19 cellular contexts compared by ENCODE assay signal in genomic region chr17:77313831-77314230, GRCh38.
DNase-seq lines count a peak whose midpoint lies in the region; ATAC-seq and TF ChIP-seq lines count a peak whose summit lies in the region.
"Had no signal": no experiment of that assay in that cellular context is flagged by ENCODE, and none has a peak within 500 bp of the region (broad histone marks: within the 10 kb centered on the region; RNA-seq: fewer than 3 reads in every experiment).

No MANE protein-coding gene starts in this region.

- TF ChIP-seq POLR2A in spleen (IDR thresholded peaks at IDR 0.05): no peak

- intact Hi-C loops in ascending aorta (cut with DNase I) (no loop called here), lower lobe of right lung (cut with DNase I) (no loop called here), spleen (cut with DNase I; ENCODE audit: low total_unique reads) (no loop called here)

- H3K9me3 ChIP-seq in ascending aorta (no peaks in the 10 kb centered on the region), lower lobe of right lung (no peaks in the 10 kb centered on the region), spleen (no peaks in the 10 kb centered on the region)
- H3K9me3 ChIP-seq: adrenal gland had no signal

- H3K4me1 ChIP-seq in ascending aorta: peaks cover 9 to 36% of the 10 kb centered on the region in 2 donors
- peaks cover 30% of the 10 kb centered on the region for H3K4me1 ChIP-seq in lower lobe of right lung
- peaks cover 12 to 83% (median 62%) of the 10 kb centered on the region in 6 donors for H3K4me1 ChIP-seq in spleen

- in situ Hi-C loops in ACHN (cut with HindIII; ENCODE audit: low pct_ligation_motif_present, low pct_unique_long_range_greater_than_20kb, low sequenced_read_pairs): no loop called here

- no peak for TF ChIP-seq CTCF in C4-2B (conservative IDR thresholded peaks at IDR 0.05)
- no peak for TF ChIP-seq CTCF in ascending aorta (IDR thresholded peaks at IDR 0.05)
- TF ChIP-seq CTCF in lower lobe of right lung (IDR thresholded peaks at IDR 0.05): no peak
- TF ChIP-seq CTCF in spleen (IDR thresholded peaks at IDR 0.05 in 8 of 11, conservative IDR thresholded peaks at IDR 0.05 in 3 of 11): no peak

- H3K27me3 ChIP-seq in ascending aorta (no peaks in the 10 kb centered on the region), lower lobe of right lung (ENCODE audit: low read depth) (no peaks in the 10 kb centered on the region), spleen (replicated peaks in 1 of 7) (no peaks in the 10 kb centered on the region)
- H3K27me3 ChIP-seq: adrenal gland, cardiac muscle cell had no signal

- peak overlapping the region; percentile 73 for H3K27ac ChIP-seq in C4-2B
- peak overlapping the region; percentile 10 to 33 for H3K27ac ChIP-seq in ascending aorta
- no peak overlapping the region for H3K27ac ChIP-seq in lower lobe of right lung
- H3K27ac ChIP-seq in spleen: no peak overlapping the region

- 90 to 95% (median 92%) methylated on average over 7 of the region's 7 CpGs for WGBS in spleen, 5 donors

- no peak for ATAC-seq in lower lobe of right lung
- ATAC-seq: CD8-positive, alpha-beta T cell had no signal

- no peaks in the 10 kb centered on the region for H3K36me3 ChIP-seq in ascending aorta
- H3K36me3 ChIP-seq in lower lobe of right lung: no peaks in the 10 kb centered on the region
- H3K36me3 ChIP-seq in spleen: no peaks in the 10 kb centered on the region
- H3K36me3 ChIP-seq: adrenal gland, cardiac muscle cell had no signal

- H3K4me3 ChIP-seq in ascending aorta (no peak overlapping the region), lower lobe of right lung (no peak overlapping the region), spleen (no peak overlapping the region)
- H3K4me3 ChIP-seq: adrenal gland, cardiac muscle cell had no signal

- DNase-seq in ascending aorta (ENCODE audit: low spot score in 2 of 2) (peak in 1 of 2 donors; percentile 41), lower lobe of right lung (peak; percentile 16), spleen (peak; percentile 35), D341Med (ENCODE audit: low spot score) (no peak), putamen (ENCODE audit: low spot score) (no peak), ACHN (no peak)
- no peak for DNase-seq in activated CD4-positive, alpha-beta T cell treated with anti-CD3 and anti-CD28 coated beads, Interleukin-2, amount 50 U/mL, for 1 hour
- DNase-seq: activated B cell treated with CpG ODN at 0.5 μM for 24 hours; activated CD4-positive, alpha-beta memory T cell treated with anti-CD3 and anti-CD28 coated beads, Interleukin-2, amount 10 ng/mL, durations not matched to agents 7 days and 5 days; activated gamma-delta T cell; CD8-positive, alpha-beta T cell; dermis blood vessel endothelial cell; DMS53; GDM1; H9; NCI-H1417 treated with DMSO at 0.1 percent for 48 hours had no signal

Comparison
In these comparisons a context has a peak if more than half of its experiments do, and no peak if none do; other contexts are left out.
1. H3K27ac ChIP-seq: peak in C4-2B (single experiment) and ascending aorta (2 of 2); none in lower lobe of right lung (single experiment) and spleen (0 of 8).
2. DNase-seq: peak in lower lobe of right lung (single experiment) and spleen (single experiment); none in D341Med (single experiment), activated CD4-positive, alpha-beta T cell treated with anti-CD3 and anti-CD28 coated beads, Interleukin-2, amount 50 U/mL, for 1 hour (single experiment), putamen (single experiment) and ACHN (single experiment).